17 cellular contexts compared by ENCODE assay signal in the genomic region with DNA sequence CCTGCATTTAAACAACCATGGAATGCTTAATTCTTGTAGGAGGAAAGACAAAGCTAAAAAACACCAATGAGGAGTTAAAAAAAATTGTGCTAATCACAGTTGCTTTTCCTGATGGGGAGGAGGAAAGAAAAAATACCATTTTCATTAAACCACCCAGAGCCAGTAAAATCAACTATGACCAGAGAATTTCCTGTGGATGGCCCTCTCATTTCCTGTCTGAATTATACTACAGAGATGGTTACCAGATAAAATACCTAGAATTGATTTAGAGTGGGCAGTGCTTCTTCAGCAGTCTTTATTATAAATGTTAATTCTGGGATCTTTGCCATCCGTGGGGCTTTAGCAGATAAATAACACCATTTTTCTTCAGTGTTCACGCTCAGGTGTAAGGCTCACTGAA. TPM values are rescaled to one million over a fixed set of nuclear protein-coding genes. Genes with fewer than 3 reads are reported as not detected.
DNase-seq lines count a peak whose midpoint lies in the region; TF ChIP-seq lines count a peak whose summit lies in the region.
"Had no signal": no experiment of that assay in that cellular context is flagged by ENCODE, and none has a peak within 500 bp of the region (broad histone marks: within the 10 kb centered on the region; RNA-seq: fewer than 3 reads in every experiment).

No MANE protein-coding gene starts in this region.

- H3K27ac Mint-ChIP-seq in neural crest cell (ENCODE audit: unreplicated experiment) = peak overlapping the region; percentile 19
- H3K27ac Mint-ChIP-seq: B cell; CD4-positive, alpha-beta memory T cell; GM23338 had no signal

- H3K4me3 Mint-ChIP-seq in neural crest cell = no peak overlapping the region
- H3K4me3 Mint-ChIP-seq: B cell; CD4-positive, alpha-beta memory T cell; GM23338 had no signal

- peaks cover 3% of the 10 kb centered on the region for H3K9me3 Mint-ChIP-seq in neural crest cell
- H3K9me3 Mint-ChIP-seq: GM23338 had no signal

- H3K9me3 ChIP-seq in A673 (ENCODE audit: low read depth, low read length, poor library complexity, severe bottlenecking) = no peaks in the 10 kb centered on the region

- BruUV-seq in A673 (replicated peaks; lab: Mats Ljungman, UMichigan) = no TSS peak

- no peak for TF ChIP-seq CTCF in A673 (conservative IDR thresholded peaks at IDR 0.05; ENCODE audit: low read depth, low read length)
- TF ChIP-seq CTCF in neural crest cell (conservative IDR thresholded peaks at IDR 0.05) = no peak

- no peaks in the 10 kb centered on the region for H3K36me3 Mint-ChIP-seq in neural crest cell (ENCODE audit: low read depth)
- H3K36me3 Mint-ChIP-seq: CD4-positive, alpha-beta memory T cell had no signal

- peaks cover 34% of the 10 kb centered on the region for H3K4me1 ChIP-seq in A673 (ENCODE audit: insufficient read depth, low read length, poor library complexity, severe bottlenecking)

- POLR2A ChIA-PET in A673 (lab: Charles Lee; ENCODE audit: low non-redundant PET) = no interaction called here

- H3K27me3 Mint-ChIP-seq in neural crest cell (ENCODE audit: low read depth) = no peaks in the 10 kb centered on the region
- H3K27me3 Mint-ChIP-seq: CD4-positive, alpha-beta memory T cell had no signal

- H3K27me3 ChIP-seq in A673 (replicated peaks; ENCODE audit: insufficient read depth, low read depth, low read length, poor library complexity) = no peaks in the 10 kb centered on the region

- intact Hi-C loops in A673 (cut with micrococcal nuclease; ENCODE audit: unreplicated experiment) = no loop called here

- no peaks in the 10 kb centered on the region for H3K4me1 Mint-ChIP-seq in neural crest cell
- H3K4me1 Mint-ChIP-seq: GM23338 had no signal

- in situ Hi-C loops in KBM-7 (cut with MboI; ENCODE audit: low pct_unique_long_range_greater_than_20kb, low sequenced_read_pairs) = no loop called here

- CTCF ChIA-PET in A673 (lab: Charles Lee) = no interaction called here

- H3K36me3 ChIP-seq in A673 (ENCODE audit: insufficient read depth, low read length, poor library complexity, severe bottlenecking) = no peaks in the 10 kb centered on the region

- DNase-seq in A673 (ENCODE audit: low spot score) (peak; percentile 95), M059J (ENCODE audit: low read depth) (peak; percentile 22), dermis microvascular lymphatic vessel endothelial cell (ENCODE audit: low read depth in 2 of 2) (peak; percentile 12 to 18), neural crest cell (ENCODE audit: low read depth, low spot score) (no peak), KBM-7 (no peak), dedifferentiated amniotic fluid mesenchymal stem cell (ENCODE audit: extremely low spot score) (no peak), GDM1 (lab: John Stamatoyannopoulos, UW) (no peak)
- DNase-seq: 8988T; CD4-positive, alpha-beta memory T cell; DMS79; EL; GF-D8; H7 had no signal

- peak overlapping the region; percentile 81 for H3K27ac ChIP-seq in A673 (ENCODE audit: low read depth, low read length, poor library complexity, severe bottlenecking)
- H3K27ac ChIP-seq: C4-2B had no signal

- H3K4me3 ChIP-seq in A673 (ENCODE audit: low read depth, low read length, poor library complexity, severe bottlenecking) = peak overlapping the region; percentile 3
- H3K4me3 ChIP-seq: GM23338 had no signal

RNA-seq across cellular contexts. Expression of a gene that starts 38.0 kb away (rescaled TPM):
- total RNA-seq in A673 (2021) (not detected in 2 replicates), dermis microvascular lymphatic vessel endothelial cell (not detected in 2 replicates), neural crest cell (not detected in 2 replicates)
- total RNA-seq in M059J (2014; rRNA removed; shearing (Covaris generic)) = not detected in 2 replicates
- total RNA-seq: B cell; CD4-positive, alpha-beta memory T cell; GM23338; H7; HepG2 had no signal

Comparison
In these comparisons a context has a peak if more than half of its experiments do, and no peak if none do; other contexts are left out.
1. DNase-seq: peak in A673 (single experiment), M059J (single experiment) and dermis microvascular lymphatic vessel endothelial cell (2 of 2); none in neural crest cell (single experiment), KBM-7 (single experiment), dedifferentiated amniotic fluid mesenchymal stem cell (single experiment) and GDM1 (single experiment).